Comparison of ENCODE assay signal across 15 cellular contexts in the genomic region with DNA sequence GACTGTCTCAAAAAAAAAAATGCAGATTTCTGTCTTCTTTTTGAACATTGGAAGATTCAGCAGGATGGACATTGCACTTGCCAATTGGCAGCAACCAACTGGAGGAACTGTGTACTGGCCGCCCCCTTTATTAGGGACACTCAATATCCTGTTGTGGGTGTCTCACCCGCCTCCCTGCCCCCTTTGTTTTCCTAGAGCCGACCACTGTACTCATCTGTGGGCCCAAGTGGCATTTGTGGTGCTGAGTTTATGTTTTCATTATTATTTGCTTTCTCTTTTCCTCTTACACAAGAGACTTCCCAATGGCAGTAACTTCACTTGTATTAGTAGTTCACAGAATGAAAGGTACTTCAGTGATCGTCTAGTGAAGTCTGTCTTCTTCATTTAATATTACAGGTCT.
DNase-seq lines count a peak whose midpoint lies in the region; ATAC-seq and TF ChIP-seq lines count a peak whose summit lies in the region.
"Had no signal": no experiment of that assay in that cellular context is flagged by ENCODE, and none has a peak within 500 bp of the region (broad histone marks: within the 10 kb centered on the region; RNA-seq: fewer than 3 reads in every experiment).

No MANE protein-coding gene starts in this region.

- no peak for TF ChIP-seq CTCF in breast epithelium (IDR thresholded peaks at IDR 0.05)
- no peak for TF ChIP-seq CTCF in MCF 10A (IDR thresholded peaks at IDR 0.05; ENCODE audit: unreplicated experiment)
- TF ChIP-seq CTCF in nephron progenitor cell (IDR thresholded peaks at IDR 0.05): no peak
- TF ChIP-seq CTCF in colonic mucosa (IDR thresholded peaks at IDR 0.05): no peak

- H3K36me3 Mint-ChIP-seq in MCF 10A (ENCODE audit: insufficient read depth, unreplicated experiment): peaks cover 20% of the 10 kb centered on the region
- H3K36me3 Mint-ChIP-seq in nephron progenitor cell (ENCODE audit: low read depth): peaks cover 10% of the 10 kb centered on the region
- H3K36me3 Mint-ChIP-seq: CD4-positive, CD25-positive, alpha-beta regulatory T cell had no signal

- H3K36me3 ChIP-seq in breast epithelium (no peaks in the 10 kb centered on the region), colonic mucosa (no peaks in the 10 kb centered on the region)
- H3K36me3 ChIP-seq: BLaER1 had no signal

- peak overlapping the region; percentile 46 to 59 for H3K27ac ChIP-seq in breast epithelium
- peak overlapping the region; percentile 1 for H3K27ac ChIP-seq in cingulate gyrus (ENCODE audit: low read depth, low read length)
- no peak overlapping the region for H3K27ac ChIP-seq in colonic mucosa
- H3K27ac ChIP-seq: BLaER1, GM23248 had no signal

- H3K27me3 Mint-ChIP-seq in MCF 10A (ENCODE audit: insufficient read depth, unreplicated experiment): no peaks in the 10 kb centered on the region
- peaks cover 3% of the 10 kb centered on the region for H3K27me3 Mint-ChIP-seq in nephron progenitor cell (ENCODE audit: low read depth, poor library complexity)

- H3K4me1 Mint-ChIP-seq in MCF 10A (ENCODE audit: insufficient read depth, unreplicated experiment): peaks cover 27% of the 10 kb centered on the region
- H3K4me1 Mint-ChIP-seq in nephron progenitor cell: peaks cover 85% of the 10 kb centered on the region

- H3K27ac Mint-ChIP-seq in MCF 10A (ENCODE audit: low read depth, unreplicated experiment) (no peak overlapping the region), nephron progenitor cell (peak overlapping the region; percentile 93)
- H3K27ac Mint-ChIP-seq: CD4-positive, CD25-positive, alpha-beta regulatory T cell had no signal

- H3K27me3 ChIP-seq in breast epithelium: no peaks in the 10 kb centered on the region
- no peaks in the 10 kb centered on the region for H3K27me3 ChIP-seq in colonic mucosa
- H3K27me3 ChIP-seq: BLaER1 had no signal

- H3K9me3 Mint-ChIP-seq in MCF 10A (ENCODE audit: unreplicated experiment) (no peaks in the 10 kb centered on the region), nephron progenitor cell (no peaks in the 10 kb centered on the region)
- H3K9me3 Mint-ChIP-seq: CD4-positive, CD25-positive, alpha-beta regulatory T cell had no signal

- no peak for TF ChIP-seq POLR2A in breast epithelium (IDR thresholded peaks at IDR 0.05)

- no peak overlapping the region for H3K4me3 ChIP-seq in breast epithelium
- no peak overlapping the region for H3K4me3 ChIP-seq in colonic mucosa
- H3K4me3 ChIP-seq: BLaER1, GM23248 had no signal

- CTCF ChIA-PET in MCF 10A (lab: Yijun Ruan, JAX): interaction anchor here (0.8 to 2.6 kb wide), 5 partner anchors 12 to 291 kb away, joined by 3 to 27 read pairs (median 4); no protein-coding TSS in a partner anchor

- no TSS peak for BruUV-seq in MCF 10A (replicated peaks; lab: Mats Ljungman, UMichigan)

- ATAC-seq in GM21447 (IDR thresholded peaks at IDR 0.05; ENCODE audit: unreplicated experiment): no peak
- ATAC-seq in HG03025 (IDR thresholded peaks at IDR 0.05; ENCODE audit: low FRiP score, unreplicated experiment): no peak

- H3K4me3 Mint-ChIP-seq in MCF 10A (ENCODE audit: unreplicated experiment) (no peak overlapping the region), nephron progenitor cell (no peak overlapping the region)
- H3K4me3 Mint-ChIP-seq: CD4-positive, CD25-positive, alpha-beta regulatory T cell had no signal

- no peak overlapping the region for H3K9ac ChIP-seq in colonic mucosa (ENCODE audit: low read depth in 2 of 2, low read length in 2 of 2)
- H3K9ac ChIP-seq: BLaER1, GM23248 had no signal

- POLR2A ChIA-PET in MCF 10A (lab: Yijun Ruan, JAX): no interaction called here

- H3K4me1 ChIP-seq in breast epithelium (no peaks in the 10 kb centered on the region), colonic mucosa (no peaks in the 10 kb centered on the region)

- intact Hi-C loops in breast epithelium (cut with DNase I; ENCODE audit: low total_unique reads) (no loop called here), MCF 10A (cut with micrococcal nuclease) (no loop called here), colonic mucosa (cut with DNase I) (loop anchor here (10.0 kb wide), 1 partner anchor 963 kb away; the partner anchor contains the start of gene SAMD5)

- H3K9me3 ChIP-seq in breast epithelium: no peaks in the 10 kb centered on the region
- no peaks in the 10 kb centered on the region for H3K9me3 ChIP-seq in colonic mucosa
- H3K9me3 ChIP-seq: BLaER1 had no signal

- no peak for DNase-seq in breast epithelium (ENCODE audit: low spot score in 2 of 2)
- no peak for DNase-seq in MCF 10A (ENCODE audit: unreplicated experiment)
- DNase-seq in nephron progenitor cell: no peak
- no peak for DNase-seq in colonic mucosa
- DNase-seq: 8988T; AML-193; Calu3; CD4-positive, CD25-positive, alpha-beta regulatory T cell; DMS 273 treated with DMSO at 0.1 percent for 48 hours; GM23248; H7 had no signal
